7 cellular contexts compared by ENCODE assay signal in the genomic region with DNA sequence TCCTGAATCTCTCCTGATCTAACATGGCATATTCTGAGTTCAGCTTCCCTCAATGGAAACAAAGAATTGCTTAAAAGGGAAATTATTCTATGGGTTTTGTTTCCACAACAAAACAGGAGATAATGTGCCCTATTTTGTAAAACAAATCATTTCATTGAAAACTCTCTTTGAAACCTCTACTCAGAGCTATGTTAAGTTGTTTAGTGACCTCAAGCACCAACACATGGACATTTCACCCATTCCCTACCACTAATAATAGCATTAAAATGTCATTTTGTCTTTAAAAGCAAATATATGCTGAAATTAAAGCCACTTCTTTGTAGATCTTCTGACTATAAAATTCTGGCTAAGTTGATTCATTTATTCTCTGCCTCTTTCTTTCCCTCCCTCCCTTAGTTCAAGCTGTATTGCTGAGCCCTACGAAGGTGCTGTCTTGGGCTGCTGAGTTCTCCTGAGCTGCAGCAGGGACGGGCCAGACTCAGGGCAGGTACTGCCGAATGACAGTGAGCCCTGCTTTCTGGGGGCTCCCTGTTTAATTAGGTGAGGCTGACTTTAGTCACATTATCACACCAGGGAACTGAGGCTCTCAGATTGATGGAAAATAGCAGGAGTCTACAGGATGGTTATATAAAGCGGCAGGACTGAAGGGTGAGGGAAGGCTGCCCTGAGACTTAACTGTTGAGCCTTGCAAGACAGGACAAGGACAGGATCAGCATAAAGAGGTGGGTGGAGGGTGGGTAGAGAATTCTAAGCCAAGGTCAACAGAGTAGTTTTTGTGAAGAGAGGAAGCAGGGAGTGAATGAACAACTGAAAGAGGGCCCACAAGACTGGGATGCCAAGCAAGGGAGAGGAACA.
DNase-seq lines count a peak whose midpoint lies in the region; ATAC-seq and TF ChIP-seq lines count a peak whose summit lies in the region.
"Not testable (repeated sequence)": the region's sequence is repeated elsewhere in the genome, so short reads cannot be mapped to it uniquely, and the experiment has no call there.

No MANE protein-coding gene starts in this region.

- H3K27ac Mint-ChIP-seq in WTC11: not testable (repeated sequence)

- not testable (repeated sequence) for H3K9me3 ChIP-seq in HUES48 (ENCODE audit: control insufficient read depth, insufficient read depth, low read length); mucosa of descending colon; thoracic aorta

- CTCF ChIA-PET in WTC11 (lab: Charles Lee): not testable (repeated sequence)

- peak; percentile 97 for ATAC-seq in WTC11
- ATAC-seq in foreskin keratinocyte: peak; percentile 19
- peak; percentile 29 for ATAC-seq in mucosa of descending colon
- peak; percentile 55 for ATAC-seq in thoracic aorta (ENCODE audit: insufficient number of reproducible peaks, low FRiP score, low read depth)

- not testable (repeated sequence) for H3K4me1 Mint-ChIP-seq in WTC11

- H3K27me3 ChIP-seq in HUES48 (ENCODE audit: control insufficient read depth, insufficient read depth, low read length): peaks cover 89% of the 10 kb centered on the region
- H3K27me3 ChIP-seq in foreskin keratinocyte; thoracic aorta (replicated peaks; ENCODE audit: insufficient read depth): not testable (repeated sequence)

- H3K36me3 ChIP-seq in HUES48 (ENCODE audit: control insufficient read depth, insufficient read depth, low read length); mucosa of descending colon (ENCODE audit: low read depth); thoracic aorta: not testable (repeated sequence)

- peak overlapping the region; percentile 25 for H3K27ac ChIP-seq in HUES48 (ENCODE audit: low read depth, low read length)
- H3K27ac ChIP-seq in foreskin keratinocyte, thoracic aorta: not testable (repeated sequence)

- not testable (repeated sequence) for H3K4me3 ChIP-seq in HUES48 (ENCODE audit: low read depth, low read length); mucosa of descending colon; thoracic aorta

- intact Hi-C loops in mucosa of descending colon (cut with DNase I, micrococcal nuclease): not testable (repeated sequence)

- H3K9ac ChIP-seq in HUES48 (ENCODE audit: low read depth, low read length): not testable (repeated sequence)

- DNase-seq in AG08396 (ENCODE audit: low spot score) (peak; percentile 1), iPS-NIHi11 (ENCODE audit: low spot score) (peak; percentile 2)
- not testable (repeated sequence) for DNase-seq in WTC11 (ENCODE audit: low spot score); foreskin keratinocyte; mucosa of descending colon; thoracic aorta (ENCODE audit: low spot score)

- not testable (repeated sequence) for H3K36me3 Mint-ChIP-seq in WTC11

- POLR2A ChIA-PET in WTC11 (lab: Charles Lee): interaction anchor here (1.2 kb wide), 1 partner anchor 10 kb away, joined by 4 read pairs; no protein-coding TSS in a partner anchor

- peaks cover 86% of the 10 kb centered on the region for H3K27me3 Mint-ChIP-seq in WTC11 (ENCODE audit: low read depth)

- not testable (repeated sequence) for TF ChIP-seq CTCF in WTC11 (IDR thresholded peaks at IDR 0.05); foreskin keratinocyte (conservative IDR thresholded peaks at IDR 0.05); mucosa of descending colon (IDR thresholded peaks at IDR 0.05); thoracic aorta (IDR thresholded peaks at IDR 0.05)

- H3K4me1 ChIP-seq in HUES48 (ENCODE audit: control insufficient read depth, insufficient read depth, low read length); foreskin keratinocyte; mucosa of descending colon (ENCODE audit: low read depth); thoracic aorta (ENCODE audit: control insufficient read depth in 1 of 2, low read depth in 2 of 2): not testable (repeated sequence)

- H3K4me3 Mint-ChIP-seq in WTC11: not testable (repeated sequence)

- not testable (repeated sequence) for H3K9me3 Mint-ChIP-seq in WTC11

Comparison
In these comparisons a context has a peak if more than half of its experiments do, and no peak if none do; other contexts are left out.
1. ATAC-seq: peak in every context shown above with its lines; median percentile 97 in WTC11; 55 in thoracic aorta; 29 in mucosa of descending colon; 19 in foreskin keratinocyte.